In genomic region chr6:32836873-32837272, GRCh38 we compare ENCODE assay signal across 14 cellular contexts. TPM values are rescaled to one million over a fixed set of nuclear protein-coding genes. Genes with fewer than 3 reads are reported as not detected.
DNase-seq lines count a peak whose midpoint lies in the region; ATAC-seq and TF ChIP-seq lines count a peak whose summit lies in the region.
"Had no signal": no experiment of that assay in that cellular context is flagged by ENCODE, and none has a peak within 500 bp of the region (broad histone marks: within the 10 kb centered on the region; RNA-seq: fewer than 3 reads in every experiment).

No MANE protein-coding gene starts in this region.

- peaks cover 85% of the 10 kb centered on the region for H3K4me1 Mint-ChIP-seq in activated CD8-positive, alpha-beta memory T cell treated with anti-CD3 and anti-CD28 coated beads, Interleukin-2, amount 10 ng/mL, durations not matched to agents 7 days and 5 days
- H3K4me1 Mint-ChIP-seq in brain (peaks cover 12% of the 10 kb centered on the region), progenitor cell of endocrine pancreas (ENCODE audit: low read depth) (peaks cover 10% of the 10 kb centered on the region)

- peaks cover 74% of the 10 kb centered on the region for H3K36me3 Mint-ChIP-seq in activated CD8-positive, alpha-beta memory T cell treated with anti-CD3 and anti-CD28 coated beads, Interleukin-2, amount 10 ng/mL, durations not matched to agents 7 days and 5 days
- no peaks in the 10 kb centered on the region for H3K36me3 Mint-ChIP-seq in brain
- no peaks in the 10 kb centered on the region for H3K36me3 Mint-ChIP-seq in progenitor cell of endocrine pancreas (ENCODE audit: insufficient read depth)

- TF ChIP-seq CTCF in NB4 (IDR thresholded peaks at IDR 0.05; ENCODE audit: low read depth, low read length): no peak
- no peak for TF ChIP-seq CTCF in brain (conservative IDR thresholded peaks at IDR 0.05)
- no peak for TF ChIP-seq CTCF in progenitor cell of endocrine pancreas (IDR thresholded peaks at IDR 0.05; ENCODE audit: unreplicated experiment)
- no peak for TF ChIP-seq CTCF in foreskin fibroblast (IDR thresholded peaks at IDR 0.05; ENCODE audit: low read depth, low read length)

- peak overlapping the region; percentile 94 for H3K4me3 Mint-ChIP-seq in activated CD8-positive, alpha-beta memory T cell treated with anti-CD3 and anti-CD28 coated beads, Interleukin-2, amount 10 ng/mL, durations not matched to agents 7 days and 5 days
- H3K4me3 Mint-ChIP-seq in brain (peak overlapping the region; percentile 87 to 91 (median 89)), progenitor cell of endocrine pancreas (ENCODE audit: low read depth) (peak overlapping the region; percentile 84)

- H3K4me3 ChIP-seq in NB4 (ENCODE audit: low read depth, low read length): peak overlapping the region; percentile 75
- H3K4me3 ChIP-seq in foreskin fibroblast (ENCODE audit: low read depth in 1 of 2, low read length in 2 of 2): no peak overlapping the region

- CTCF ChIA-PET in activated CD8-positive, alpha-beta memory T cell treated with anti-CD3 and anti-CD28 coated beads, Interleukin-2, amount 10 ng/mL, durations not matched to agents 7 days and 5 days (lab: Charles Lee): interaction anchor here (0.8 to 11.5 kb wide), 4 partner anchors 9 to 43 kb away, joined by 3 to 318 read pairs (median 154); partner anchors contain the start of genes PSMB9 and TAP1

- H3K27ac Mint-ChIP-seq in activated CD8-positive, alpha-beta memory T cell treated with anti-CD3 and anti-CD28 coated beads, Interleukin-2, amount 10 ng/mL, durations not matched to agents 7 days and 5 days: peak overlapping the region; percentile 95
- H3K27ac Mint-ChIP-seq in brain (peak overlapping the region in 2 of 5 experiments; percentile 59 to 87), progenitor cell of endocrine pancreas (no peak overlapping the region)

- no peaks in the 10 kb centered on the region for H3K27me3 Mint-ChIP-seq in activated CD8-positive, alpha-beta memory T cell treated with anti-CD3 and anti-CD28 coated beads, Interleukin-2, amount 10 ng/mL, durations not matched to agents 7 days and 5 days
- peaks cover 24% of the 10 kb centered on the region for H3K27me3 Mint-ChIP-seq in brain
- peaks cover 64% of the 10 kb centered on the region for H3K27me3 Mint-ChIP-seq in progenitor cell of endocrine pancreas

- TF ChIP-seq POLR2A in NB4 (IDR thresholded peaks at IDR 0.05; ENCODE audit: extremely low read depth, insufficient read length): no peak

- no peak for ATAC-seq in activated CD8-positive, alpha-beta memory T cell treated with anti-CD3 and anti-CD28 coated beads, Interleukin-2, amount 10 ng/mL, durations not matched to agents 7 days and 5 days
- no peak for ATAC-seq in GM19395 (IDR thresholded peaks at IDR 0.05; ENCODE audit: unreplicated experiment)

- no peak for DNase-seq in activated CD8-positive, alpha-beta memory T cell treated with anti-CD3 and anti-CD28 coated beads, Interleukin-2, amount 10 ng/mL, durations not matched to agents 7 days and 5 days
- DNase-seq in activated CD8-positive, alpha-beta memory T cell treated with anti-CD3 and anti-CD28 coated beads, Interleukin-2, amount 50 U/mL, for 4 hours: no peak
- no peak for DNase-seq in NB4 (ENCODE audit: low read depth)
- no peak for DNase-seq in progenitor cell of endocrine pancreas (ENCODE audit: low spot score, unreplicated experiment)
- no peak for DNase-seq in stimulated activated CD4-positive, alpha-beta T cell treated with anti-CD3 and anti-CD28 coated beads, Interleukin-2, amount 100 ng/mL, for 48 hours
- no peak for DNase-seq in foreskin fibroblast
- DNase-seq: activated effector memory CD4-positive, alpha-beta T cell treated with Interleukin-2 at 50 U/mL for 16 hours; NCI-H345; upper lobe of right lung had no signal

- no peaks in the 10 kb centered on the region for H3K9me3 Mint-ChIP-seq in activated CD8-positive, alpha-beta memory T cell treated with anti-CD3 and anti-CD28 coated beads, Interleukin-2, amount 10 ng/mL, durations not matched to agents 7 days and 5 days (ENCODE audit: low read depth)
- H3K9me3 Mint-ChIP-seq in brain: no peaks in the 10 kb centered on the region
- H3K9me3 Mint-ChIP-seq in progenitor cell of endocrine pancreas (ENCODE audit: low read depth): no peaks in the 10 kb centered on the region

RNA-seq across cellular contexts. Expression of gene TAP2, which starts 1.7 kb away (rescaled TPM):
- 100 to 1,000 TPM; 242 to 258 TPM for total RNA-seq in activated CD8-positive, alpha-beta memory T cell treated with anti-CD3 and anti-CD28 coated beads, Interleukin-2, amount 10 ng/mL, durations not matched to agents 7 days and 5 days
- polyA plus RNA-seq in brain (ENCODE audit: insufficient read depth, low read depth, low replicate concordance): 10.1 TPM
- total RNA-seq in progenitor cell of endocrine pancreas: 2.0 and 5.1 TPM in 2 replicates

RNA-seq across cellular contexts. Expression of gene PSMB8, which starts 7.0 kb away (rescaled TPM):
- total RNA-seq in activated CD8-positive, alpha-beta memory T cell treated with anti-CD3 and anti-CD28 coated beads, Interleukin-2, amount 10 ng/mL, durations not matched to agents 7 days and 5 days: 100 to 1,000 TPM; 461 to 464 TPM
- polyA plus RNA-seq in brain (ENCODE audit: insufficient read depth, low read depth, low replicate concordance): 39.4 TPM
- 0.29 TPM in 1 of 2 replicates, not detected in the other for total RNA-seq in progenitor cell of endocrine pancreas

RNA-seq across cellular contexts. Expression of gene TAP1, which starts 16.6 kb away (rescaled TPM):
- 100 to 1,000 TPM; 407 to 417 TPM for total RNA-seq in activated CD8-positive, alpha-beta memory T cell treated with anti-CD3 and anti-CD28 coated beads, Interleukin-2, amount 10 ng/mL, durations not matched to agents 7 days and 5 days
- polyA plus RNA-seq in brain (ENCODE audit: insufficient read depth, low read depth, low replicate concordance): 17.8 TPM
- total RNA-seq in progenitor cell of endocrine pancreas: 0.50 and 1.1 TPM in 2 replicates

RNA-seq across cellular contexts. Expression of gene PSMB9, which starts 17.1 kb away (rescaled TPM):
- 100 to 1,000 TPM; 402 to 473 TPM for total RNA-seq in activated CD8-positive, alpha-beta memory T cell treated with anti-CD3 and anti-CD28 coated beads, Interleukin-2, amount 10 ng/mL, durations not matched to agents 7 days and 5 days
- 16.7 TPM for polyA plus RNA-seq in brain (ENCODE audit: insufficient read depth, low read depth, low replicate concordance)
- total RNA-seq in progenitor cell of endocrine pancreas: not detected in 2 replicates
- total RNA-seq: smooth muscle cell had no signal

RNA-seq across cellular contexts. Expression of gene HLA-DOB, which starts 20.1 kb away (rescaled TPM):
- 1 to 10 TPM; 2.7 to 3.9 TPM for total RNA-seq in activated CD8-positive, alpha-beta memory T cell treated with anti-CD3 and anti-CD28 coated beads, Interleukin-2, amount 10 ng/mL, durations not matched to agents 7 days and 5 days
- not detected for polyA plus RNA-seq in brain (ENCODE audit: insufficient read depth, low read depth, low replicate concordance)
- not detected in 2 replicates for total RNA-seq in progenitor cell of endocrine pancreas
- total RNA-seq: myocyte, RPMI7951 had no signal
- polyA plus RNA-seq: smooth muscle cell had no signal

Comparison
In these comparisons a context has a peak if more than half of its experiments do, and no peak if none do; other contexts are left out.
1. RNA of gene TAP2, which starts 1.7 kb away (total RNA-seq): 242 to 258 TPM in activated CD8-positive, alpha-beta memory T cell treated with anti-CD3 and anti-CD28 coated beads, Interleukin-2, amount 10 ng/mL, durations not matched to agents 7 days and 5 days; 2.0 to 5.1 TPM in progenitor cell of endocrine pancreas; every median in the first group is over 10 times any median in the second.
2. RNA of gene PSMB8, which starts 7.0 kb away (total RNA-seq): 461 to 464 TPM in activated CD8-positive, alpha-beta memory T cell treated with anti-CD3 and anti-CD28 coated beads, Interleukin-2, amount 10 ng/mL, durations not matched to agents 7 days and 5 days; 0.29 TPM in progenitor cell of endocrine pancreas; every median in the first group is over 100 times any median in the second.
3. RNA of gene TAP1, which starts 16.6 kb away (total RNA-seq): 407 to 417 TPM in activated CD8-positive, alpha-beta memory T cell treated with anti-CD3 and anti-CD28 coated beads, Interleukin-2, amount 10 ng/mL, durations not matched to agents 7 days and 5 days; 0.50 to 1.1 TPM in progenitor cell of endocrine pancreas; every median in the first group is over 100 times any median in the second.
4. Peak in every context shown above with its lines, with median percentiles within 50 percentile points of each other: H3K4me3 Mint-ChIP-seq.